29 cellular contexts compared by ENCODE assay signal in the genomic region with DNA sequence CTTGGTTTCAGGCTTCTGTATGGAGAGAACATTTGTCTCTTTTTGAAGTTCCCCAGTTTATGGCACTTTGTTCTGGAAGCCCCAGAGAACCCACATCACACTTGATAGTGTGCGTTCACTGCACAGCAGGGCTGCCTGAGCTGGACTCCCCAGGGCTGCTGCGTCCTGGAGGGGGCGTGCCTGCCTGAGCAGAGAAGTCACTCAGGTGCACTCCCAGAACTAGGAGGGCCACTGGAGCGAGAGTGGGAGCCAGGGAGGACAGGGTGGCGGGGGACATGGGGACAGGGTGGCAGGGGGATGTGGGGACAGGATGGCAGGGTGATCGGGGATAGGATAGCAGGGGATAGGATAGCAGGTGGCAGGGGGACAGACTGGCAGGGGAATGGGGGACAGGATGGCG.
"Had no signal": no experiment of that assay in that cellular context is flagged by ENCODE, and none has a peak within 500 bp of the region (broad histone marks: within the 10 kb centered on the region; RNA-seq: fewer than 3 reads in every experiment).

No MANE protein-coding gene starts in this region.

- H3K4me3 ChIP-seq: colonic mucosa, dorsolateral prefrontal cortex had no signal

- FAIRE-seq: astrocyte, bronchial epithelial cell, frontal cortex had no signal

- DNase-seq: activated B cell treated with CpG ODN at 0.5 μM for 24 hours; activated CD4-positive, alpha-beta T cell treated with anti-CD3 and anti-CD28 coated beads for 48 hours; activated CD4-positive, alpha-beta T cell treated with anti-CD3 and anti-CD28 coated beads, Interleukin-2, amount 50 U/mL, for 1 hour; activated CD4-positive, alpha-beta T cell treated with anti-CD3 and anti-CD28 coated beads, Interleukin-2, amount 50 U/mL, for 48 hours; activated CD8-positive, alpha-beta memory T cell treated with anti-CD3 and anti-CD28 coated beads for 24 hours; activated CD8-positive, alpha-beta T cell treated with anti-CD3 and anti-CD28 coated beads for 36 hours; activated effector memory CD4-positive, alpha-beta T cell treated with Interleukin-2 at 50 U/mL for 16 hours; activated gamma-delta T cell treated with Interleukin-2 at 50 U/mL for 16 hours; activated naive CD4-positive, alpha-beta T cell treated with anti-CD3 and anti-CD28 coated beads, Interleukin-2, amount 50 U/mL, for 16 hours; activated naive CD4-positive, alpha-beta T cell treated with Interleukin-2 at 50 U/mL for 16 hours; activated T-cell treated with anti-CD3 and anti-CD28 coated beads, Interleukin-2, amount 50 U/mL, for 4 hours; amniotic stem cell; anterior cingulate cortex; brain microvascular endothelial cell; colonic mucosa; dorsolateral prefrontal cortex; effector memory CD4-positive, alpha-beta T cell; endodermal cell; foreskin fibroblast; T-helper 1 cell; T-helper 17 cell; T1000; WERI-Rb-1 had no signal

- ATAC-seq: activated CD4-positive, CD25-positive, alpha-beta regulatory T cell treated with anti-CD3 and anti-CD28 coated beads, Interleukin-2, amount 50 U/mL, for 24 hours; activated CD8-positive, alpha-beta T cell treated with anti-CD3 and anti-CD28 coated beads for 36 hours; activated T-cell treated with anti-CD3 and anti-CD28 coated beads, Interleukin-2, amount 50 U/mL, for 4 hours; activated T-helper 17 cell treated with anti-CD3 and anti-CD28 coated beads, Interleukin-2, amount 50 U/mL, for 72 hours; esophagus mucosa; T-helper 17 cell had no signal

- H3K27me3 ChIP-seq: brain microvascular endothelial cell, colonic mucosa, dorsolateral prefrontal cortex had no signal

- H3K4me1 ChIP-seq: colonic mucosa had no signal

- H3K36me3 ChIP-seq: brain microvascular endothelial cell, colonic mucosa, WERI-Rb-1 had no signal

- H3K9me3 ChIP-seq: colonic mucosa had no signal

- H3K27ac ChIP-seq: brain microvascular endothelial cell, colonic mucosa, dorsolateral prefrontal cortex, WERI-Rb-1 had no signal
